8 cellular contexts compared by ENCODE assay signal in genomic region chr6:149028767-149029405, GRCh38.
DNase-seq lines count a peak whose midpoint lies in the region; ATAC-seq and TF ChIP-seq lines count a peak whose summit lies in the region.

No MANE protein-coding gene starts in this region.

- H4K20me1 ChIP-seq in SU-DHL-6 (ENCODE audit: low read depth, low read length): no peaks in the 10 kb centered on the region
- no peaks in the 10 kb centered on the region for H4K20me1 ChIP-seq in hepatocyte (ENCODE audit: insufficient read depth, poor library complexity, severe bottlenecking)

- in situ Hi-C loops in astrocyte of the cerebellum (cut with HindIII; ENCODE audit: low sequenced_read_pairs): loop anchor here (25.0 kb wide), 1 partner anchor 483 kb away; no protein-coding TSS in a partner anchor

- peaks cover 53% of the 10 kb centered on the region for H3K4me1 Mint-ChIP-seq in activated T-cell treated with anti-CD3 and anti-CD28 coated beads, Interleukin-2, amount 50 U/mL, for 24 hours (ENCODE audit: low read depth)

- no peak overlapping the region for H3K4me3 ChIP-seq in SU-DHL-6 (ENCODE audit: insufficient read depth, low read length, poor library complexity, severe bottlenecking)
- no peak overlapping the region for H3K4me3 ChIP-seq in astrocyte of the cerebellum (ENCODE audit: low read depth, low read length)
- no peak overlapping the region for H3K4me3 ChIP-seq in hepatocyte

- 18% methylated on average over 6 of the region's 6 CpGs for WGBS in hepatocyte (ENCODE audit: low lambda C conversion rate, missing lambda C conversion rate)

- H3K9ac ChIP-seq in SU-DHL-6 (ENCODE audit: low read length): no peak overlapping the region

- no peak overlapping the region for H3K27ac Mint-ChIP-seq in activated T-cell treated with anti-CD3 and anti-CD28 coated beads, Interleukin-2, amount 50 U/mL, for 24 hours

- H3K9me3 Mint-ChIP-seq in activated T-cell treated with anti-CD3 and anti-CD28 coated beads, Interleukin-2, amount 50 U/mL, for 24 hours: peaks cover 6% of the 10 kb centered on the region

- H3K27ac ChIP-seq in SU-DHL-6 (ENCODE audit: low read depth, low read length) (no peak overlapping the region), hepatocyte (no peak overlapping the region)

- DNase-seq in activated T-cell treated with anti-CD3 and anti-CD28 coated beads for 1 hour (ENCODE audit: low read depth) (peak; percentile 64), NCI-H1694 (lab: John Stamatoyannopoulos, UW) (peak; percentile 62), astrocyte of the cerebellum (ENCODE audit: low read depth) (peak; percentile 96), hepatocyte (ENCODE audit: low spot score) (peak; percentile 92), smooth muscle cell of the brain vasculature (ENCODE audit: low read depth, low spot score) (peak; percentile 94)
- DNase-seq in activated T-cell treated with anti-CD3 and anti-CD28 coated beads, Interleukin-2, amount 50 U/mL, for 24 hours: no peak

- H3K4me2 ChIP-seq in SU-DHL-6 (ENCODE audit: low read depth, low read length, poor library complexity, severe bottlenecking) (no peak overlapping the region), hepatocyte (no peak overlapping the region)

- H3F3A ChIP-seq in SU-DHL-6 (ENCODE audit: insufficient read depth): no peaks in the 10 kb centered on the region

- no peak overlapping the region for H2AFZ ChIP-seq in SU-DHL-6 (ENCODE audit: low read depth, low read length, severe bottlenecking)
- no peak overlapping the region for H2AFZ ChIP-seq in hepatocyte

- peaks cover 22% of the 10 kb centered on the region for H3K4me1 ChIP-seq in hepatocyte (ENCODE audit: insufficient read depth)

- peaks cover 17% of the 10 kb centered on the region for H3K36me3 Mint-ChIP-seq in activated T-cell treated with anti-CD3 and anti-CD28 coated beads, Interleukin-2, amount 50 U/mL, for 24 hours (ENCODE audit: low read depth)

- ATAC-seq in GM18517 (IDR thresholded peaks at IDR 0.05; ENCODE audit: unreplicated experiment): no peak

- H3K9me2 ChIP-seq in SU-DHL-6 (replicated peaks; ENCODE audit: insufficient read depth, low read length) (no peaks in the 10 kb centered on the region), hepatocyte (replicated peaks; ENCODE audit: insufficient read depth) (no peaks in the 10 kb centered on the region)

- H3K4me3 Mint-ChIP-seq in activated T-cell treated with anti-CD3 and anti-CD28 coated beads, Interleukin-2, amount 50 U/mL, for 24 hours: no peak overlapping the region

- TF ChIP-seq CTCF in SU-DHL-6 (IDR thresholded peaks at IDR 0.05; ENCODE audit: insufficient read depth, low read length, poor library complexity, severe bottlenecking) (peak; percentile 63), astrocyte of the cerebellum (IDR thresholded peaks at IDR 0.05; ENCODE audit: low read depth, low read length, missing control alignments) (peak; percentile 51), hepatocyte (IDR thresholded peaks at IDR 0.05; ENCODE audit: poor library complexity) (peak; percentile 80)

- H3K36me3 ChIP-seq in SU-DHL-6 (ENCODE audit: low read length) (no peaks in the 10 kb centered on the region), hepatocyte (replicated peaks; ENCODE audit: insufficient read depth, low read depth) (no peaks in the 10 kb centered on the region)

- H3K27me3 ChIP-seq in SU-DHL-6 (ENCODE audit: low read length) (no peaks in the 10 kb centered on the region), hepatocyte (no peaks in the 10 kb centered on the region)

- H3K27me3 Mint-ChIP-seq in activated T-cell treated with anti-CD3 and anti-CD28 coated beads, Interleukin-2, amount 50 U/mL, for 24 hours: no peaks in the 10 kb centered on the region

- H3K9me3 ChIP-seq in SU-DHL-6 (ENCODE audit: insufficient read depth, low read length) (no peaks in the 10 kb centered on the region), hepatocyte (ENCODE audit: low read depth) (no peaks in the 10 kb centered on the region)

- H3K79me2 ChIP-seq in SU-DHL-6 (ENCODE audit: insufficient read depth, low read length): no peaks in the 10 kb centered on the region
- no peaks in the 10 kb centered on the region for H3K79me2 ChIP-seq in hepatocyte
